In the genomic region with DNA sequence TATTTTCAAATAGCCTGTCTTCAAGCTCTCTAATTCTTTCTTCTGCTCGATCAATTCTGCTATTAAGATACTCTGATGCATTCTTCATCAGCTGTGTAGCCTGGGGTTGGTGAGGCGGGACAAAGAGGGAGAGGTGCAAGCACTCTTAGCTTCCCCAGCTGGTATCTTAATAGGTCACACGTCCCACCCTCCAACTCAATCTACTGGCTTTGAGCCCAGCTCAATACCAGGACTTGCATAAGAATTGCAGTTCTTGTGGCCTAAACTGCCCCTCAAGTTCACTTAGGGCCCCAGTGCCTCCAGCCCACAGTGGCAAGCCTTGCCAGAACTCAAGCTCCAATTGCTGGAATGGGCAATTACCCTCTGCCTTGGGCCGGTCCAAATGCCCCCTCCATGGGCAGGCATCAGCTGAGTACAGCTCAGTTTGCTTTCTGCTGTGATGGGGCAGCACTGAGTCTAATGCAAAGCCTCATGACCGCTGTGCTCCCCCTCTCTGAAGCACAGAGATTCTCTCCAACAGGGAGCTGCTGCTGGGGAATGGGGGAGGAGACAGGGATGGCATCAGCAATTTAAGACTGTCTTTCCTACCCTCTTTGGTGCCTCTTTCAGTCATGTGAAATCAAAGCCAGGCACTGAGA, we compare ENCODE assay signal across 1 cellular context.
TF ChIP-seq lines count a peak whose summit lies in the region.

No MANE protein-coding gene starts in this region.

TF ChIP-seq in H1, 55 proteins besides CTCF, POLR2A, EP300 and RAD21:
- TF ChIP-seq RBBP5 (IDR thresholded peaks at IDR 0.05; ENCODE audit: borderline replicate concordance, low read depth, low read length) (no peak), RXRA (IDR thresholded peaks at IDR 0.05; ENCODE audit: insufficient read depth, low read depth, low read length) (no peak), TEAD4 (IDR thresholded peaks at IDR 0.05; ENCODE audit: low read depth, low read length) (no peak), SP4 (IDR thresholded peaks at IDR 0.05; ENCODE audit: low read length) (no peak), EGR1 (IDR thresholded peaks at IDR 0.05; ENCODE audit: borderline replicate concordance, low read depth, low read length) (no peak), SP1 (IDR thresholded peaks at IDR 0.05; ENCODE audit: low read depth, low read length) (no peak), TAF7 (optimal IDR thresholded peaks at IDR 0.05; ENCODE audit: borderline replicate concordance, low read depth, low read length) (no peak), CHD1 (IDR thresholded peaks at IDR 0.05; ENCODE audit: low read depth, low read length) (no peak), SP2 (IDR thresholded peaks at IDR 0.05; ENCODE audit: low read length) (no peak), CHD2 (IDR thresholded peaks at IDR 0.05; ENCODE audit: low read length) (no peak), CBX5 (IDR thresholded peaks at IDR 0.05; ENCODE audit: low read depth, low read length) (no peak), BCL11A (IDR thresholded peaks at IDR 0.05; ENCODE audit: low read depth in 2 of 2, low read length in 2 of 2) (no peak)
- TF ChIP-seq, protein P1, sequence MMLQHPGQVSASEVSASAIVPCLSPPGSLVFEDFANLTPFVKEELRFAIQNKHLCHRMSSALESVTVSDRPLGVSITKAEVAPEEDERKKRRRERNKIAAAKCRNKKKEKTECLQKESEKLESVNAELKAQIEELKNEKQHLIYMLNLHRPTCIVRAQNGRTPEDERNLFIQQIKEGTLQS (IDR thresholded peaks at IDR 0.05; ENCODE audit: insufficient read depth, low read depth, low read length) = no peak
TF ChIP-seq in H1: peak in this region for 0.
